24 cellular contexts compared by ENCODE assay signal in the genomic region with DNA sequence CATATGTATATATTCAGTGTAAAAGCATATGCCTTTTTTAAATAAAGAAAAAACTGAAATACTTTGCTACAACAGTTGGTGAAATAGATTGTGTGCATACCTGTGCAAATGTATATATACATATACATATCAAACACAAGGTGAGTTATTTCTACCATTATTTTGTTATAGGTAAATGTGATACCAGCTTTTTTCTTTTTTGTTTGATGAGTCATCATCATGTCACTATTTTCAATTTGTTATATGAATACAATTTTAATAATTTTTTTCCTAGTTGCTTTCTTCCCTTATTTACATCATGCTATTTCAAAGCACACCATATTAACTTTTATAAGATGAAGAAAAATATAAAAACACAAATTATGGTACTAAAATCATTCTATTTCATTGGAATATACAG.
DNase-seq lines count a peak whose midpoint lies in the region; ATAC-seq, FAIRE-seq and TF ChIP-seq lines count a peak whose summit lies in the region.
"Had no signal": no experiment of that assay in that cellular context is flagged by ENCODE, and none has a peak within 500 bp of the region (broad histone marks: within the 10 kb centered on the region; RNA-seq: fewer than 3 reads in every experiment).

No MANE protein-coding gene starts in this region.

- in situ Hi-C loops in HepG2 (cut with HindIII; ENCODE audit: extremely low pct_ligation_motif_present, low pct_unique_long_range_greater_than_20kb), result no loop called here

- no peaks in the 10 kb centered on the region for H3K36me3 ChIP-seq in HepG2 (replicated peaks in 1 of 2; ENCODE audit: control insufficient read depth in 1 of 2, insufficient read depth in 2 of 2, low read length in 2 of 2)
- H3K36me3 ChIP-seq in right lobe of liver, result no peaks in the 10 kb centered on the region
- H3K36me3 ChIP-seq: BLaER1 treated with 17β-estradiol and CSF1 and Interleukin-3, amounts not matched to agents 10 nM and 100 nM; SJCRH30 had no signal

- H3K4me2 ChIP-seq in HepG2 (ENCODE audit: low read depth, low read length), result no peak overlapping the region

- TF ChIP-seq POLR2A in HepG2 (IDR thresholded peaks at IDR 0.05; ENCODE audit: insufficient read depth in 1 of 2, low read depth in 2 of 2, low read length in 2 of 2), result no peak
- TF ChIP-seq POLR2A in right lobe of liver (IDR thresholded peaks at IDR 0.05), result no peak

- H3K27me3 ChIP-seq in HepG2 (ENCODE audit: control insufficient read depth in 1 of 2, insufficient read depth in 2 of 2, low read length in 2 of 2) (no peaks in the 10 kb centered on the region; a peak in 1 of 5 replicates), right lobe of liver (no peaks in the 10 kb centered on the region), foreskin keratinocyte (no peaks in the 10 kb centered on the region)
- H3K27me3 ChIP-seq: BLaER1 treated with 17β-estradiol and CSF1 and Interleukin-3, amounts not matched to agents 10 nM and 100 nM; MG63; SJCRH30 had no signal

- BruUV-seq in HepG2 (replicated peaks; lab: Mats Ljungman, UMichigan), result no TSS peak

- no peak overlapping the region for H3K9ac ChIP-seq in HepG2 (ENCODE audit: insufficient read depth, low read depth, low read length)
- H3K9ac ChIP-seq: BLaER1 treated with 17β-estradiol and CSF1 and Interleukin-3, amounts not matched to agents 10 nM and 100 nM had no signal

- DNase-seq in HepG2 (ENCODE audit: low spot score), result no peak
- no peak for DNase-seq in right lobe of liver
- no peak for DNase-seq in foreskin keratinocyte
- no peak for DNase-seq in NCI-H2107 (lab: John Stamatoyannopoulos, UW)
- DNase-seq in GM19239 (ENCODE audit: insufficient read length, low spot score), result no peak
- DNase-seq in DMS 273 treated with DMSO at 0.1 percent for 48 hours (lab: John Stamatoyannopoulos, UW), result no peak
- DNase-seq: AML-193; CD8-positive, alpha-beta T cell; DMS79 treated with DMSO at 0.1 percent for 48 hours; KG1; MG63; NCI-H1105 treated with DMSO at 0.1 percent for 48 hours; NCI-H146; NCI-H1930; NCI-H446; NCI-H524 treated with DMSO at 0.1 percent for 48 hours; NCI-H774; SJCRH30 had no signal

- POLR2A ChIA-PET in HepG2 (lab: Yijun Ruan, JAX), result no interaction called here

- H4K20me1 ChIP-seq in HepG2 (ENCODE audit: insufficient read depth, low read length), result no peaks in the 10 kb centered on the region
- H4K20me1 ChIP-seq: BLaER1 treated with 17β-estradiol and CSF1 and Interleukin-3, amounts not matched to agents 10 nM and 100 nM had no signal

- peaks cover 12% of the 10 kb centered on the region for H3K4me1 ChIP-seq in HepG2 (ENCODE audit: insufficient read depth, low read length)
- no peaks in the 10 kb centered on the region for H3K4me1 ChIP-seq in right lobe of liver
- peaks cover 47% of the 10 kb centered on the region for H3K4me1 ChIP-seq in foreskin keratinocyte

- H3K27ac ChIP-seq in HepG2 (ENCODE audit: extremely low read length, insufficient read depth, low read length) (no peak overlapping the region), right lobe of liver (no peak overlapping the region), VCaP (peak overlapping the region; percentile 87), foreskin keratinocyte (peak overlapping the region; percentile 95)
- H3K27ac ChIP-seq: BLaER1 treated with 17β-estradiol and CSF1 and Interleukin-3, amounts not matched to agents 10 nM and 100 nM; SJCRH30 had no signal

- H3K9me3 ChIP-seq in HepG2 (ENCODE audit: low read length) (no peaks in the 10 kb centered on the region), right lobe of liver (no peaks in the 10 kb centered on the region)
- H3K9me3 ChIP-seq: BLaER1 treated with 17β-estradiol and CSF1 and Interleukin-3, amounts not matched to agents 10 nM and 100 nM; MG63; SJCRH30 had no signal

- intact Hi-C loops in HepG2 (cut with micrococcal nuclease; ENCODE audit: unreplicated experiment) (no loop called here), right lobe of liver (cut with DNase I) (no loop called here)

- no peak for ATAC-seq in HepG2
- ATAC-seq in right lobe of liver, result no peak
- ATAC-seq in foreskin keratinocyte, result no peak
- ATAC-seq in GM21360 (IDR thresholded peaks at IDR 0.05; ENCODE audit: unreplicated experiment), result no peak
- ATAC-seq: CD8-positive, alpha-beta T cell; Right ventricle myocardium inferior had no signal

- TF ChIP-seq CTCF in HepG2 (CRISPR knock-in tag; IDR thresholded peaks at IDR 0.05) (no peak), right lobe of liver (IDR thresholded peaks at IDR 0.05) (no peak), VCaP (conservative IDR thresholded peaks at IDR 0.05) (no peak), foreskin keratinocyte (conservative IDR thresholded peaks at IDR 0.05) (no peak)

- no peak for FAIRE-seq in HepG2 (lab: Jason Lieb, UNC)
- FAIRE-seq in GM19239 (lab: Jason Lieb, UNC), result no peak
- FAIRE-seq: A204.1, H54 had no signal

- TF ChIP-seq EP300 in HepG2 (IDR thresholded peaks at IDR 0.05; ENCODE audit: low read depth in 2 of 2, low read length in 2 of 2), result no peak
- TF ChIP-seq EP300 in HepG2 (CRISPR knock-in tag; IDR thresholded peaks at IDR 0.05; ENCODE audit: borderline replicate concordance), result no peak

- no peaks in the 10 kb centered on the region for H3K79me2 ChIP-seq in HepG2 (ENCODE audit: insufficient read depth, low read length)

- no peak for TF ChIP-seq RAD21 in HepG2 (CRISPR knock-in tag; IDR thresholded peaks at IDR 0.05)

- no peak overlapping the region for H3K4me3 ChIP-seq in HepG2 (replicated peaks in 1 of 3; ENCODE audit: insufficient read depth in 1 of 3, low read depth in 2 of 3, low read length in 3 of 3)
- H3K4me3 ChIP-seq in right lobe of liver, result no peak overlapping the region
- H3K4me3 ChIP-seq: BLaER1 treated with 17β-estradiol and CSF1 and Interleukin-3, amounts not matched to agents 10 nM and 100 nM; MG63; SJCRH30 had no signal

- CTCF ChIA-PET in HepG2 (lab: Yijun Ruan, JAX; ENCODE audit: low intra/inter-chr PET ratio, low total read pairs), result no interaction called here

- H2AFZ ChIP-seq in HepG2 (ENCODE audit: low read length), result no peak overlapping the region

TF ChIP-seq in HepG2, 621 proteins besides CTCF, POLR2A, EP300 and RAD21:
- TF ChIP-seq CREB1 (IDR thresholded peaks at IDR 0.05), result peak; percentile 59
- TF ChIP-seq CREB1 (CRISPR knock-in tag; IDR thresholded peaks at IDR 0.05), result no peak
- no peak for TF ChIP-seq ZC3H13 (CRISPR knock-in tag; IDR thresholded peaks at IDR 0.05)
- no peak for TF ChIP-seq AGO1 (IDR thresholded peaks at IDR 0.05; ENCODE audit: low read depth, low read length, poor library complexity, severe bottlenecking)

Comparison
In these comparisons a context has a peak if more than half of its experiments do, and no peak if none do; other contexts are left out.
1. H3K27ac ChIP-seq: peak in VCaP (single experiment) and foreskin keratinocyte (single experiment); none in HepG2 (single experiment) and right lobe of liver (0 of 3).